In genomic region chr1:31747304-31747703, GRCh38 we compare ENCODE assay signal across 17 cellular contexts. TPM values are rescaled to one million over a fixed set of nuclear protein-coding genes. Genes with fewer than 3 reads are reported as not detected.
DNase-seq lines count a peak whose midpoint lies in the region; ATAC-seq and TF ChIP-seq lines count a peak whose summit lies in the region.
"Had no signal": no experiment of that assay in that cellular context is flagged by ENCODE, and none has a peak within 500 bp of the region (broad histone marks: within the 10 kb centered on the region; RNA-seq: fewer than 3 reads in every experiment).

No MANE protein-coding gene starts in this region.

- H3K4me3 Mint-ChIP-seq in GM23338 (no peak overlapping the region; the same call in 2 of the 3 replicates), nephron (no peak overlapping the region)
- peak overlapping the region; percentile 65 to 75 for H3K4me3 Mint-ChIP-seq in effector memory CD8-positive, alpha-beta T cell

- H3K36me3 ChIP-seq in BLaER1, result no peaks in the 10 kb centered on the region
- H3K36me3 ChIP-seq in GM23338 (ENCODE audit: insufficient read depth), result no peaks in the 10 kb centered on the region
- no peaks in the 10 kb centered on the region for H3K36me3 ChIP-seq in SJCRH30

- H3K4me1 Mint-ChIP-seq in GM23338 (peaks cover 57% of the 10 kb centered on the region), nephron (peaks cover 64% of the 10 kb centered on the region)
- peaks cover 61 to 62% of the 10 kb centered on the region in 2 donors for H3K4me1 Mint-ChIP-seq in effector memory CD8-positive, alpha-beta T cell (ENCODE audit: low read depth in 2 of 2)

- H3K27me3 Mint-ChIP-seq in GM23338 (ENCODE audit: insufficient read depth, low read depth, poor library complexity), result peaks cover 18% of the 10 kb centered on the region
- no peaks in the 10 kb centered on the region for H3K27me3 Mint-ChIP-seq in effector memory CD8-positive, alpha-beta T cell
- peaks cover 5% of the 10 kb centered on the region for H3K27me3 Mint-ChIP-seq in nephron (ENCODE audit: low read depth)

- H2AFZ ChIP-seq in GM23338, result no peak overlapping the region

- TF ChIP-seq CTCF in GM23338 (conservative IDR thresholded peaks at IDR 0.05; ENCODE audit: low read depth in 2 of 2), result no peak
- TF ChIP-seq CTCF in nephron (IDR thresholded peaks at IDR 0.05; ENCODE audit: unreplicated experiment in 3 of 3), result no peak
- no peak for TF ChIP-seq CTCF in lower leg skin (IDR thresholded peaks at IDR 0.05)

- no peaks in the 10 kb centered on the region for H3K9me3 ChIP-seq in BLaER1
- no peaks in the 10 kb centered on the region for H3K9me3 ChIP-seq in SJCRH30 (replicated peaks)

- no peaks in the 10 kb centered on the region for H3F3A ChIP-seq in GM23338 (replicated peaks; ENCODE audit: low read depth)

- intact Hi-C loops in lower leg skin (cut with DNase I; ENCODE audit: low total_unique reads), result no loop called here

- no peak overlapping the region for H3K9ac ChIP-seq in BLaER1

- H3K4me1 ChIP-seq in BLaER1 (peaks cover 76% of the 10 kb centered on the region), GM23338 (ENCODE audit: insufficient read depth) (peaks cover 20% of the 10 kb centered on the region), SJCRH30 (peaks cover 14% of the 10 kb centered on the region)

- H3K4me2 ChIP-seq in BLaER1 (peak overlapping the region; percentile 93; the same call in 1 of the 2 replicates), GM23338 (no peak overlapping the region)

- H3K27ac ChIP-seq in BLaER1 (no peak overlapping the region), GM23338 (ENCODE audit: low read depth) (no peak overlapping the region), SJCRH30 (no peak overlapping the region)

- H3K36me3 Mint-ChIP-seq in GM23338 (ENCODE audit: low read depth), result no peaks in the 10 kb centered on the region; the same call in 2 of the 3 replicates
- H3K36me3 Mint-ChIP-seq in effector memory CD8-positive, alpha-beta T cell (ENCODE audit: insufficient read depth), result peaks cover 2% of the 10 kb centered on the region
- no peaks in the 10 kb centered on the region for H3K36me3 Mint-ChIP-seq in nephron (ENCODE audit: low read depth)
- H3K36me3 Mint-ChIP-seq: CD4-positive, alpha-beta memory T cell had no signal

- H3K27ac Mint-ChIP-seq in GM23338 (peak overlapping the region; percentile 4; the same call in 1 of the 2 replicates), nephron (peak overlapping the region in 2 of 3 experiments; percentile 34 to 63)
- peak overlapping the region; percentile 54 to 84 for H3K27ac Mint-ChIP-seq in effector memory CD8-positive, alpha-beta T cell

- H3K4me3 ChIP-seq in BLaER1 (no peak overlapping the region), GM23338 (no peak overlapping the region), lower leg skin (ENCODE audit: low read depth, poor library complexity, severe bottlenecking) (no peak overlapping the region), SJCRH30 (no peak overlapping the region)

- DNase-seq in GM23338 (ENCODE audit: low spot score) (no peak), lower leg skin (ENCODE audit: low spot score in 2 of 2) (no peak), medulla oblongata (ENCODE audit: extremely low spot score) (no peak), SJCRH30 (no peak)
- no peak for DNase-seq in effector memory CD8-positive, alpha-beta T cell
- DNase-seq in stimulated activated CD8-positive, alpha-beta memory T cell treated with anti-CD3 and anti-CD28 coated beads, Interleukin-4, amount 100 ng/mL, for 48 hours, result no peak
- DNase-seq: CD4-positive, alpha-beta memory T cell; MV-4-11; NCI-H1417 treated with DMSO at 0.1 percent for 48 hours; NCI-H2029; NCI-H2171; NCI-H446 treated with DMSO at 0.1 percent for 48 hours; NCI-H774 had no signal

- TF ChIP-seq POLR2A in lower leg skin (IDR thresholded peaks at IDR 0.05), result no peak

- no peaks in the 10 kb centered on the region for H3K9me2 ChIP-seq in GM23338 (ENCODE audit: insufficient read depth)

- H3K9me3 Mint-ChIP-seq in GM23338, result no peaks in the 10 kb centered on the region
- no peaks in the 10 kb centered on the region for H3K9me3 Mint-ChIP-seq in effector memory CD8-positive, alpha-beta T cell
- H3K9me3 Mint-ChIP-seq in nephron, result no peaks in the 10 kb centered on the region
- H3K9me3 Mint-ChIP-seq: CD4-positive, alpha-beta memory T cell had no signal

- H3K27me3 ChIP-seq in BLaER1 (no peaks in the 10 kb centered on the region), GM23338 (ENCODE audit: insufficient read depth) (no peaks in the 10 kb centered on the region), SJCRH30 (no peaks in the 10 kb centered on the region; the same call in 1 of the 2 replicates)

- H3K79me2 ChIP-seq in GM23338 (replicated peaks; ENCODE audit: insufficient read depth), result no peaks in the 10 kb centered on the region

- peaks cover 18% of the 10 kb centered on the region for H4K20me1 ChIP-seq in BLaER1
- no peaks in the 10 kb centered on the region for H4K20me1 ChIP-seq in GM23338 (replicated peaks; ENCODE audit: insufficient read depth)

- ATAC-seq in GM23338, result no peak
- ATAC-seq in effector memory CD8-positive, alpha-beta T cell (replicated peaks), result no peak
- ATAC-seq: HCT116, Panc1 had no signal

- WGBS in lower leg skin, 2 donors, result 92 to 96% methylated on average over 1 of the region's 1 CpG

TF ChIP-seq in GM23338, 12 proteins besides CTCF, POLR2A, EP300 and RAD21 (continues in another document):
- TF ChIP-seq EZH2 (IDR thresholded peaks at IDR 0.05; ENCODE audit: low read depth, unreplicated experiment) (no peak), ZNF331 (CRISPR knock-in tag; IDR thresholded peaks at IDR 0.05; ENCODE audit: low read depth) (no peak), CREB1 (CRISPR knock-in tag; IDR thresholded peaks at IDR 0.05; ENCODE audit: low read depth) (no peak), JUNB (IDR thresholded peaks at IDR 0.05; ENCODE audit: unreplicated experiment) (no peak), POLR2AphosphoS5 (IDR thresholded peaks at IDR 0.05; ENCODE audit: low read depth) (no peak), REST (IDR thresholded peaks at IDR 0.05; ENCODE audit: unreplicated experiment) (no peak), NANOG (IDR thresholded peaks at IDR 0.05; ENCODE audit: borderline replicate concordance) (no peak), EZH2phosphoT487 (IDR thresholded peaks at IDR 0.05; ENCODE audit: unreplicated experiment) (no peak)

RNA-seq across cellular contexts. Expression of gene ADGRB2, which starts 16.8 kb away (rescaled TPM):
- 20.9 and 27.8 TPM in 2 replicates for total RNA-seq in GM23338 (2014; rRNA removed; shearing (Covaris generic))
- polyA plus RNA-seq in GM23338 (2016; fragmentation: Nextera tagmentation; extraction: Ambion mirVana), result 7.9 and 8.0 TPM in 2 replicates
- total RNA-seq in lower leg skin, result 1 to 10 TPM; 2.2 to 4.6 (median 3.3) TPM
- 0.73 and 1.1 TPM in 2 replicates for total RNA-seq in SJCRH30 (2014; rRNA removed; shearing (Covaris generic))

RNA-seq across cellular contexts. Expression of gene COL16A1, which starts 43.5 kb away (rescaled TPM):
- total RNA-seq in GM23338 (2014; rRNA removed; shearing (Covaris generic)), result 13.2 and 15.7 TPM in 2 replicates
- 3.4 and 4.2 TPM in 2 replicates for polyA plus RNA-seq in GM23338 (2016; fragmentation: Nextera tagmentation; extraction: Ambion mirVana)
- 100 to 1,000 TPM in 2 of 4 donors, 10 to 100 TPM in 2; 79.7 to 128 (median 94.7) TPM for total RNA-seq in lower leg skin
- total RNA-seq in SJCRH30 (2014; rRNA removed; shearing (Covaris generic)), result 2.6 and 2.7 TPM in 2 replicates
- total RNA-seq: CD4-positive, alpha-beta memory T cell had no signal
- polyA plus RNA-seq: CD4-positive, alpha-beta memory T cell had no signal

Comparison
In these comparisons a context has a peak if more than half of its experiments do, and no peak if none do; other contexts are left out.
1. H3K27ac Mint-ChIP-seq: peak in every context shown above with its lines; median percentile 69 in effector memory CD8-positive, alpha-beta T cell; 48 in nephron; 4 in GM23338.
2. H3K4me3 Mint-ChIP-seq: peak in effector memory CD8-positive, alpha-beta T cell (2 of 2); none in GM23338 (single experiment) and nephron (0 of 3).